11 cellular contexts compared by ENCODE assay signal in the genomic region with DNA sequence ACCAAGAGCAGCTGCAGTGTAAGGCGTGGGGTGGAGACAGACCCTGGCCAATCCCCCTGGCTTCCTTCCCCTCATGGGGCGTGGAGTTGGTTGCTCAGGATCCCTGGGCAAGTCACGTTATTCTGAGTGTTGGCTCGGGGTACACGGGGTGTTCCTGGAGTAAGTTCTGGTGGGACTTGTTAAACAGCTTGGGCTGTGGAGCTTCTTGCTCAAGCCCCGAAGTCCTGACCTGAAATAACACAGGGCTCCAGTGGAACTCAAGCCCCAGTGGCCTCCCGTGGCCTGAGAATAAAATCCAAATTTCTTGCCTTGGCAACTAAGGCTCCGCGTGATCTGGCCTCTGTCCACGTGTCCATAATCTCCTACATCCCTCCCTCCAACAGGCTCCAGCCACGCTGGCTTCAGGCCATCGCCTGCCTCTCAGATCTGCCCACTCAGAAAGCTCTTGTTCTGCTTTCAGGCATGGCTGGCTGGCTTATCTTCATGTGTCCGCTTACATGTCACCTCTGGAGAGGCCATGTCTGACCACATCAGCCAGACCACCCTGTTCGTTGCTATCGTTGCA. TPM values are rescaled to one million over a fixed set of nuclear protein-coding genes. Genes with fewer than 3 reads are reported as not detected.
A peak's percentile ranks its signal among the peaks of the same experiment; 100 is the strongest.
DNase-seq lines count a peak whose midpoint lies in the region; ATAC-seq and TF ChIP-seq lines count a peak whose summit lies in the region.
"Had no signal": no experiment of that assay in that cellular context is flagged by ENCODE, and none has a peak within 500 bp of the region (broad histone marks: within the 10 kb centered on the region; RNA-seq: fewer than 3 reads in every experiment).

No MANE protein-coding gene starts in this region.

- ATAC-seq in left lung, result peak; percentile 83
- no peak for ATAC-seq in GM21390 (IDR thresholded peaks at IDR 0.05; ENCODE audit: unreplicated experiment)

- H3K4me3 Mint-ChIP-seq in HFFc6, result no peak overlapping the region

- H3K4me1 Mint-ChIP-seq in HFFc6 (ENCODE audit: low read depth), result peaks cover 20% of the 10 kb centered on the region

- intact Hi-C loops in colonic mucosa (cut with DNase I), result no loop called here
- intact Hi-C loops in left lung (cut with DNase I), result no loop called here

- H3K36me3 Mint-ChIP-seq in HFFc6 (ENCODE audit: low read depth), result no peaks in the 10 kb centered on the region

- H3K27ac ChIP-seq in colonic mucosa, result no peak overlapping the region
- H3K27ac ChIP-seq in left lung, result peak overlapping the region in 1 of 2 donors; percentile 11
- no peak overlapping the region for H3K27ac ChIP-seq in effector memory CD4-positive, alpha-beta T cell (ENCODE audit: insufficient read depth, low read length, poor library complexity, severe bottlenecking)

- H3K9me3 ChIP-seq in colonic mucosa (no peaks in the 10 kb centered on the region), left lung (no peaks in the 10 kb centered on the region)
- no peaks in the 10 kb centered on the region for H3K9me3 ChIP-seq in effector memory CD4-positive, alpha-beta T cell (ENCODE audit: control insufficient read depth, low read length)

- H3K27ac Mint-ChIP-seq in HFFc6, result no peak overlapping the region

- H3K27me3 ChIP-seq in colonic mucosa (no peaks in the 10 kb centered on the region), left lung (no peaks in the 10 kb centered on the region)
- H3K27me3 ChIP-seq in effector memory CD4-positive, alpha-beta T cell (replicated peaks; ENCODE audit: control insufficient read depth, insufficient read depth, low read length, poor library complexity, severe bottlenecking), result no peaks in the 10 kb centered on the region

- H3K9ac ChIP-seq in colonic mucosa (ENCODE audit: low read depth in 2 of 2, low read length in 2 of 2), result no peak overlapping the region

- no peaks in the 10 kb centered on the region for H3K9me3 Mint-ChIP-seq in HFFc6

- H3K4me3 ChIP-seq in colonic mucosa, result no peak overlapping the region
- no peak overlapping the region for H3K4me3 ChIP-seq in left lung
- H3K4me3 ChIP-seq in effector memory CD4-positive, alpha-beta T cell (ENCODE audit: insufficient read depth, low read depth, low read length, poor library complexity, severe bottlenecking), result no peak overlapping the region

- H3K36me3 ChIP-seq in colonic mucosa (no peaks in the 10 kb centered on the region), left lung (no peaks in the 10 kb centered on the region)
- H3K36me3 ChIP-seq in effector memory CD4-positive, alpha-beta T cell (ENCODE audit: control insufficient read depth, insufficient read depth, low read length), result no peaks in the 10 kb centered on the region

- DNase-seq in HFFc6 (peak; percentile 35), colonic mucosa (peak; percentile 66), left lung (peak; percentile 76 to 77), stromal cell of bone marrow (ENCODE audit: low read depth) (peak; percentile 80), islet precursor cell (no peak), HPDE6-E6E7 (ENCODE audit: extremely low spot score) (no peak)
- DNase-seq in effector memory CD4-positive, alpha-beta T cell, result no peak
- DNase-seq: activated CD4-positive, alpha-beta T cell treated with anti-CD3 and anti-CD28 coated beads for 1 hour; DND-41; Kasumi-1 had no signal

- peaks cover 13% of the 10 kb centered on the region for H3K27me3 Mint-ChIP-seq in HFFc6 (ENCODE audit: insufficient read depth)

- H3K4me1 ChIP-seq in colonic mucosa (no peaks in the 10 kb centered on the region), left lung (peaks cover 0 to 3% of the 10 kb centered on the region in 2 donors)
- H3K4me1 ChIP-seq in effector memory CD4-positive, alpha-beta T cell (ENCODE audit: control insufficient read depth, insufficient read depth, low read length, poor library complexity, severe bottlenecking), result no peaks in the 10 kb centered on the region

- TF ChIP-seq CTCF in HFFc6 (IDR thresholded peaks at IDR 0.05), result no peak
- no peak for TF ChIP-seq CTCF in colonic mucosa (IDR thresholded peaks at IDR 0.05)
- TF ChIP-seq CTCF in left lung (IDR thresholded peaks at IDR 0.05), result no peak

RNA-seq across cellular contexts. Expression of a gene that starts 49.3 kb away (rescaled TPM):
- not detected for total RNA-seq in HFFc6 (2021; fragmentation: NEBNext Ultra II Directional; extraction: Animal tissue kit (Norgen Biotek cat#: 25700))
- 1 to 10 TPM; 2.1 to 6.1 TPM for total RNA-seq in colonic mucosa
- total RNA-seq in left lung, result under 1 TPM in 1 of 2 donors, not detected in 1; 0.50 TPM

Comparison
In these comparisons a context has a peak if more than half of its experiments do, and no peak if none do; other contexts are left out.
1. DNase-seq: peak in HFFc6 (single experiment), colonic mucosa (single experiment), left lung (2 of 2) and stromal cell of bone marrow (single experiment); none in islet precursor cell (single experiment), HPDE6-E6E7 (single experiment) and effector memory CD4-positive, alpha-beta T cell (0 of 3).